ENCODE assay signal across 1 cellular context in genomic region chr2:18522484-18523146, GRCh38.
TF ChIP-seq lines count a peak whose summit lies in the region.

No MANE protein-coding gene starts in this region.

TF ChIP-seq in IMR-90, 13 proteins besides CTCF, POLR2A, EP300 and RAD21 (continued from another document):
- TF ChIP-seq USF2 (IDR thresholded peaks at IDR 0.05; ENCODE audit: low read depth, low read length) (no peak), MXI1 (IDR thresholded peaks at IDR 0.05; ENCODE audit: borderline replicate concordance, low read depth, low read length) (no peak), CEBPB (IDR thresholded peaks at IDR 0.05; ENCODE audit: low read depth, low read length) (no peak), BHLHE40 (IDR thresholded peaks at IDR 0.05; ENCODE audit: low read depth, low read length) (no peak), RCOR1 (IDR thresholded peaks at IDR 0.05; ENCODE audit: insufficient replicate concordance, low read length) (no peak), MAFK (IDR thresholded peaks at IDR 0.05; ENCODE audit: low read depth, low read length) (no peak), RFX5 (IDR thresholded peaks at IDR 0.05; ENCODE audit: low read depth, low read length) (no peak), SMC3 (IDR thresholded peaks at IDR 0.05; ENCODE audit: low read depth, low read length) (no peak), ELK1 (IDR thresholded peaks at IDR 0.05; ENCODE audit: borderline replicate concordance, low read depth, low read length) (no peak), FOS (IDR thresholded peaks at IDR 0.05; ENCODE audit: low read depth, low read length) (no peak), CHD1 (IDR thresholded peaks at IDR 0.05; ENCODE audit: low read depth, low read length) (no peak), MAZ (IDR thresholded peaks at IDR 0.05; ENCODE audit: borderline replicate concordance, low read depth, low read length) (no peak)
